10 cellular contexts compared by ENCODE assay signal in the genomic region with DNA sequence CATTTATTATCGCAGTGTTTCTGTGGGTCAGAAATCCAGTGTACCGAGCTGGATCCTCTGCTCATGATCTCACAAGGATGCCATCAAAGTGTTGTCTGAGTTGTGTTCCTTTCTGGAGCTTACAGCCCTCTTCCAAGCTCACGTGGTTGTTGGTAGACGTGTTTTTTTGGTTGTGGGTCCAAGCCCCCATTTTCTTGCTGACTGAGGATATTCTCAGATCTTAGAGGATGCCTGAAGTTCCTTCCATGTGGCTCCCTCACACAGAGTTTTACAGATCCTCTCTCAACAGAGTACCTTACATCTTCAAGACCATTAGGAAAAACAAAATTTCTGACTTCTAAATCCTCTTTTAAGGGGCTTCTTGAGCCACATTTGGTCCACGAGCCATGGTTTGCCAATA.
"Had no signal": no experiment of that assay in that cellular context is flagged by ENCODE, and none has a peak within 500 bp of the region (broad histone marks: within the 10 kb centered on the region; RNA-seq: fewer than 3 reads in every experiment).

No MANE protein-coding gene starts in this region.

- H3K4me3 Mint-ChIP-seq: GM23338, H9, HFFc6 had no signal

- H3K4me2 ChIP-seq: GM23338 had no signal

- H3K9me3 ChIP-seq: HAP-1 had no signal

- H3K4me1 Mint-ChIP-seq: GM23338 had no signal

- H3K27ac Mint-ChIP-seq: GM23338, H9, HFFc6 had no signal

- FAIRE-seq: H54 had no signal

- H2AFZ ChIP-seq: GM23248, GM23338 had no signal

- DNase-seq: GM23248, GOT3, H7, H9, HCEC 1CT, HFFc6 had no signal

- H3K4me3 ChIP-seq: GM23248, GM23338, HAP-1 had no signal

- H3K36me3 ChIP-seq: HAP-1 had no signal

- H3K27ac ChIP-seq: GM23248 had no signal

- ATAC-seq: GM23338, HCT116 had no signal

- H3K9ac ChIP-seq: GM23248 had no signal

- H3K9me3 Mint-ChIP-seq: H9, HFFc6 had no signal
